ENCODE assay signal across 19 cellular contexts in genomic region chr12:132376464-132376830, GRCh38. TPM values are rescaled to one million over a fixed set of nuclear protein-coding genes. Genes with fewer than 3 reads are reported as not detected.
"Had no signal": no experiment of that assay in that cellular context is flagged by ENCODE, and none has a peak within 500 bp of the region (broad histone marks: within the 10 kb centered on the region; RNA-seq: fewer than 3 reads in every experiment).

No MANE protein-coding gene starts in this region.

- H3K36me3 ChIP-seq: esophagus squamous epithelium, gastroesophageal sphincter, left ventricle myocardium inferior, lower lobe of right lung, neutrophil had no signal

- H3K27ac ChIP-seq: epithelial cell of prostate, esophagus squamous epithelium, gastroesophageal sphincter, left ventricle myocardium inferior, lower lobe of right lung, neutrophil, psoas muscle, skin epidermis had no signal

- ATAC-seq: effector memory CD8-positive, alpha-beta T cell; gastroesophageal sphincter; left cardiac atrium; lower lobe of right lung; psoas muscle; sciatic nerve had no signal

- DNase-seq: cortex of kidney; effector memory CD8-positive, alpha-beta T cell; esophagus squamous epithelium; foreskin fibroblast; immature natural killer cell; left cardiac atrium; lower lobe of right lung; midbrain; naive B cell; psoas muscle; stimulated activated CD4-positive, alpha-beta T cell treated with anti-CD3 and anti-CD28 coated beads, Interleukin-12 subunit alpha, Interleukin-12 subunit beta, amount 100 ng/mL, for 4 hours; stimulated activated naive CD4-positive, alpha-beta T cell treated with Interleukin-2 at 50 U/mL for 16 hours had no signal

- FAIRE-seq: keratinocyte had no signal

- H3K9me3 ChIP-seq: neutrophil had no signal

- H3K4me1 ChIP-seq: esophagus squamous epithelium, gastroesophageal sphincter, left ventricle myocardium inferior, lower lobe of right lung, psoas muscle had no signal

- H3K4me3 ChIP-seq: esophagus squamous epithelium, gastroesophageal sphincter, left ventricle myocardium inferior, lower lobe of right lung, psoas muscle, skin epidermis had no signal

RNA-seq across cellular contexts. Expression of gene GALNT9, which starts 47.1 kb away (rescaled TPM):
- total RNA-seq: esophagus squamous epithelium, left ventricle myocardium inferior, lower lobe of right lung, psoas muscle, sciatic nerve had no signal
- polyA plus RNA-seq: immature natural killer cell, keratinocyte had no signal
